15 cellular contexts compared by ENCODE assay signal in genomic region chr18:2884706-2885285, GRCh38.
"Had no signal": no experiment of that assay in that cellular context is flagged by ENCODE, and none has a peak within 500 bp of the region (broad histone marks: within the 10 kb centered on the region; RNA-seq: fewer than 3 reads in every experiment).

No MANE protein-coding gene starts in this region.

- ATAC-seq: gastrocnemius medialis, heart left ventricle, left colon, WTC11 had no signal

- H3K36me3 ChIP-seq: gastrocnemius medialis, right atrium auricular region, tibial nerve had no signal

- H3K4me3 ChIP-seq: gastrocnemius medialis, heart left ventricle, right atrium auricular region, skin epidermis, tibial nerve had no signal

- DNase-seq: activated CD4-positive, alpha-beta T cell treated with anti-CD3 and anti-CD28 coated beads for 4 hours; activated naive CD4-positive, alpha-beta T cell; activated T-cell treated with anti-CD3 and anti-CD28 coated beads for 4 hours; erythroblast; gastrocnemius medialis; heart left ventricle; stimulated activated CD4-positive, alpha-beta T cell treated with anti-CD3 and anti-CD28 coated beads, Interleukin-15, amount 100 ng/mL, for 24 hours; stimulated activated CD4-positive, alpha-beta T cell treated with anti-CD3 and anti-CD28 coated beads, Interleukin-4, amount 100 ng/mL, for 24 hours; stimulated activated naive CD4-positive, alpha-beta T cell treated with Interleukin-2 at 50 U/mL for 16 hours; substantia nigra had no signal

- H3K27me3 ChIP-seq: heart left ventricle, right atrium auricular region, tibial nerve had no signal

- H3K9me3 ChIP-seq: gastrocnemius medialis, right atrium auricular region had no signal

- H3K4me1 ChIP-seq: gastrocnemius medialis had no signal

- H3K27ac Mint-ChIP-seq: WTC11 had no signal

- H3K4me3 Mint-ChIP-seq: WTC11 had no signal
